Comparison of ENCODE assay signal across 9 cellular contexts in genomic region chr15:49832421-49832980, GRCh38.
DNase-seq lines count a peak whose midpoint lies in the region; ATAC-seq and TF ChIP-seq lines count a peak whose summit lies in the region.
"Had no signal": no experiment of that assay in that cellular context is flagged by ENCODE, and none has a peak within 500 bp of the region (broad histone marks: within the 10 kb centered on the region; RNA-seq: fewer than 3 reads in every experiment).

No MANE protein-coding gene starts in this region.

- H3K4me3 ChIP-seq in DOHH2 (ENCODE audit: low read length) (no peak overlapping the region), cardiac fibroblast (replicated peaks in 1 of 2; ENCODE audit: low read depth in 2 of 2, low read length in 2 of 2) (no peak overlapping the region), mesendoderm (ENCODE audit: low read length) (no peak overlapping the region)

- H3K18ac ChIP-seq in mesendoderm (ENCODE audit: low read length) = no peak overlapping the region

- POLR2A ChIA-PET in CD4-positive, alpha-beta T cell (lab: Charles Lee) = no interaction called here

- H3K9me2 ChIP-seq in DOHH2 (replicated peaks; ENCODE audit: control insufficient read depth, low read length) = no peaks in the 10 kb centered on the region

- no peak overlapping the region for H3K9ac ChIP-seq in mesendoderm (ENCODE audit: low read length)

- H2BK15ac ChIP-seq in mesendoderm (replicated peaks; ENCODE audit: low read depth) = no peak overlapping the region

- no peak overlapping the region for H3K23ac ChIP-seq in mesendoderm (ENCODE audit: low read length)

- H3K9me3 Mint-ChIP-seq in CD4-positive, alpha-beta T cell = no peaks in the 10 kb centered on the region

- no peak overlapping the region for H3K4ac ChIP-seq in mesendoderm (ENCODE audit: low read depth, low read length)

- intact Hi-C loops in CD4-positive, alpha-beta T cell (cut with DNase I, micrococcal nuclease) = no loop called here

- H3K4me2 ChIP-seq in DOHH2 (ENCODE audit: low read length) = no peak overlapping the region
- no peak overlapping the region for H3K4me2 ChIP-seq in mesendoderm (ENCODE audit: low read length)

- H3K9me3 ChIP-seq in DOHH2 (ENCODE audit: control insufficient read depth, insufficient read depth, low read length) = no peaks in the 10 kb centered on the region
- no peaks in the 10 kb centered on the region for H3K9me3 ChIP-seq in CD4-positive, alpha-beta T cell (ENCODE audit: control insufficient read depth, low read length)

- H3K4me3 Mint-ChIP-seq in CD4-positive, alpha-beta T cell = no peak overlapping the region

- H3K36me3 ChIP-seq in DOHH2 (ENCODE audit: control insufficient read depth, low read length) (no peaks in the 10 kb centered on the region), mesendoderm (ENCODE audit: control insufficient read depth, insufficient read depth, low read length) (no peaks in the 10 kb centered on the region)

- H4K5ac ChIP-seq in mesendoderm (ENCODE audit: low read length) = no peak overlapping the region

- H3K4me1 ChIP-seq in DOHH2 (ENCODE audit: control insufficient read depth, low read length) (no peaks in the 10 kb centered on the region), mesendoderm (ENCODE audit: control insufficient read depth, low read depth, low read length) (no peaks in the 10 kb centered on the region)

- H3K79me1 ChIP-seq in mesendoderm (ENCODE audit: low read length) = no peaks in the 10 kb centered on the region

- H3K79me2 ChIP-seq in DOHH2 (ENCODE audit: control insufficient read depth, low read length) (no peaks in the 10 kb centered on the region), mesendoderm (ENCODE audit: control insufficient read depth, insufficient read depth, low read length) (no peaks in the 10 kb centered on the region)

- H3K27me3 Mint-ChIP-seq in CD4-positive, alpha-beta T cell = no peaks in the 10 kb centered on the region

- no peaks in the 10 kb centered on the region for H3K36me3 Mint-ChIP-seq in CD4-positive, alpha-beta T cell (ENCODE audit: low read depth)

- no peak overlapping the region for H3K27ac Mint-ChIP-seq in CD4-positive, alpha-beta T cell

- no peak overlapping the region for H3K56ac ChIP-seq in mesendoderm (ENCODE audit: low read length)

- no peak overlapping the region for H2BK5ac ChIP-seq in mesendoderm (ENCODE audit: low read length)

- DNase-seq in M059J (ENCODE audit: low read depth) = peak; percentile 41
- DNase-seq in cardiac fibroblast (ENCODE audit: low read depth in 2 of 2) = peak; percentile 8 to 16
- peak; percentile 81 for DNase-seq in mesendoderm
- no peak for DNase-seq in activated effector memory CD4-positive, alpha-beta T cell treated with Interleukin-2 at 50 U/mL for 16 hours
- no peak for DNase-seq in stimulated activated naive CD8-positive, alpha-beta T cell treated with anti-CD3 and anti-CD28 coated beads, Interleukin-15, Interleukin-2, amounts not matched to agents 100 U/mL and 50 U/mL, for 24 hours
- no peak for DNase-seq in CD4-positive, alpha-beta T cell
- no peak for DNase-seq in stimulated activated CD8-positive, alpha-beta memory T cell treated with anti-CD3 and anti-CD28 coated beads, Interleukin-4, amount 100 ng/mL, for 48 hours
- DNase-seq: KBM-7 had no signal

- no peak overlapping the region for H4K8ac ChIP-seq in mesendoderm (ENCODE audit: low read depth, low read length)

- H3K4me1 Mint-ChIP-seq in CD4-positive, alpha-beta T cell (ENCODE audit: low read depth) = no peaks in the 10 kb centered on the region

- no CpG with 5 or more reads among the region's 10 CpGs for WGBS in mesendoderm (ENCODE audit: extremely low coverage, insufficient coverage, low lambda C conversion rate)

- H3K27me3 ChIP-seq in DOHH2 (ENCODE audit: control insufficient read depth, low read length) (no peaks in the 10 kb centered on the region), mesendoderm (ENCODE audit: insufficient read depth, low read length, poor library complexity) (no peaks in the 10 kb centered on the region)
- H3K27me3 ChIP-seq in CD4-positive, alpha-beta T cell (ENCODE audit: control insufficient read depth, insufficient read depth, low read length) = no peaks in the 10 kb centered on the region

- no peak for ATAC-seq in stimulated activated naive CD8-positive, alpha-beta T cell treated with anti-CD3 and anti-CD28 coated beads, Interleukin-15, Interleukin-2, amounts not matched to agents 100 U/mL and 50 U/mL, for 24 hours
- no peak for ATAC-seq in CD4-positive, alpha-beta T cell (ENCODE audit: poor library complexity)

- TF ChIP-seq CTCF in DOHH2 (IDR thresholded peaks at IDR 0.05; ENCODE audit: low read depth, low read length, poor library complexity, severe bottlenecking) (peak; percentile 43), cardiac fibroblast (IDR thresholded peaks at IDR 0.05; ENCODE audit: low read depth, low read length) (no peak)
- TF ChIP-seq CTCF in CD4-positive, alpha-beta T cell (IDR thresholded peaks at IDR 0.05) = no peak

- no peak overlapping the region for H2BK120ac ChIP-seq in mesendoderm (ENCODE audit: low read depth, low read length)

- CTCF ChIA-PET in CD4-positive, alpha-beta T cell (lab: Charles Lee) = no interaction called here

- no peaks in the 10 kb centered on the region for H3F3A ChIP-seq in DOHH2 (ENCODE audit: control insufficient read depth, insufficient read depth)

- H4K20me1 ChIP-seq in DOHH2 (ENCODE audit: control insufficient read depth, insufficient read depth, low read depth, low read length) = no peaks in the 10 kb centered on the region

- H3K27ac ChIP-seq in DOHH2 (ENCODE audit: low read depth, low read length) = no peak overlapping the region
- H3K27ac ChIP-seq in mesendoderm (ENCODE audit: low read depth, low read length) = no peak overlapping the region
- H3K27ac ChIP-seq in CD4-positive, alpha-beta T cell (ENCODE audit: low read depth, low read length) = no peak overlapping the region

- no peak overlapping the region for H2AK5ac ChIP-seq in mesendoderm (ENCODE audit: low read length)

Comparison
In these comparisons a context has a peak if more than half of its experiments do, and no peak if none do; other contexts are left out.
1. DNase-seq: peak in M059J (single experiment), cardiac fibroblast (2 of 2) and mesendoderm (single experiment); none in activated effector memory CD4-positive, alpha-beta T cell treated with Interleukin-2 at 50 U/mL for 16 hours (single experiment), stimulated activated naive CD8-positive, alpha-beta T cell treated with anti-CD3 and anti-CD28 coated beads, Interleukin-15, Interleukin-2, amounts not matched to agents 100 U/mL and 50 U/mL, for 24 hours (single experiment), CD4-positive, alpha-beta T cell (0 of 10) and stimulated activated CD8-positive, alpha-beta memory T cell treated with anti-CD3 and anti-CD28 coated beads, Interleukin-4, amount 100 ng/mL, for 48 hours (single experiment).